Comparison of ENCODE assay signal across 8 cellular contexts in the genomic region with DNA sequence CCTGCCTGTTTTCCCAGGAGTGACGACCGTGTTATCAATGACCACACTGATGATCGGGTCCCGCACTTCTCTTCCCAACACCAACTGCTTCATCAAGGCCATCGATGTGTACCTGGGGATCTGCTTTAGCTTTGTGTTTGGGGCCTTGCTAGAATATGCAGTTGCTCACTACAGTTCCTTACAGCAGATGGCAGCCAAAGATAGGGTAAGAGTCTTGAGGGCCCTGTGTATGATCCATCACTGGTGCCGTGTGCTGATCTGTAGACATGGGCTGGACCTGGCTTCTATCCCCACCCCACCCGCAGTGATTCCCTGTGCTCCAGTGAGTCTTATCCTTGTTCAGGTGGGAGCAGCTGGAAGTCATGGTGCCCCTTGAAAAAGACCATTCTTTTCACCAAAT. TPM values are rescaled to one million over a fixed set of nuclear protein-coding genes. Genes with fewer than 3 reads are reported as not detected.
DNase-seq lines count a peak whose midpoint lies in the region; ATAC-seq and TF ChIP-seq lines count a peak whose summit lies in the region.

No MANE protein-coding gene starts in this region.

- ATAC-seq in GM21447 (IDR thresholded peaks at IDR 0.05; ENCODE audit: unreplicated experiment) (no peak), HG03342 (IDR thresholded peaks at IDR 0.05; ENCODE audit: unreplicated experiment) (no peak)

- no peaks in the 10 kb centered on the region for H3K4me1 Mint-ChIP-seq in progenitor cell of endocrine pancreas (ENCODE audit: low read depth)

- no peaks in the 10 kb centered on the region for H3K9me3 Mint-ChIP-seq in progenitor cell of endocrine pancreas (ENCODE audit: low read depth)

- H3K27ac Mint-ChIP-seq in progenitor cell of endocrine pancreas = no peak overlapping the region

- no peak overlapping the region for H3K4me3 Mint-ChIP-seq in progenitor cell of endocrine pancreas (ENCODE audit: low read depth)

- H3K27me3 Mint-ChIP-seq in progenitor cell of endocrine pancreas = peaks cover 5% of the 10 kb centered on the region

- peak; percentile 73 for TF ChIP-seq CTCF in epithelial cell of proximal tubule (conservative IDR thresholded peaks at IDR 0.05; ENCODE audit: low read depth, low read length)
- TF ChIP-seq CTCF in progenitor cell of endocrine pancreas (IDR thresholded peaks at IDR 0.05; ENCODE audit: unreplicated experiment) = peak; percentile 49

- no peak overlapping the region for H3K4me3 ChIP-seq in epithelial cell of proximal tubule (ENCODE audit: low read depth, low read length)

- H3K36me3 Mint-ChIP-seq in progenitor cell of endocrine pancreas (ENCODE audit: insufficient read depth) = no peaks in the 10 kb centered on the region

- peak; percentile 15 for DNase-seq in NCI-H82 (lab: John Stamatoyannopoulos, UW)
- DNase-seq in NCI-H82 treated with DMSO at 0.1 percent for 48 hours (lab: John Stamatoyannopoulos, UW; ENCODE audit: unreplicated experiment) = no peak
- peak; percentile 14 for DNase-seq in NCI-H446 treated with DMSO at 0.1 percent for 48 hours (lab: John Stamatoyannopoulos, UW)
- peak; percentile 10 for DNase-seq in epithelial cell of proximal tubule (ENCODE audit: low read depth)
- DNase-seq in progenitor cell of endocrine pancreas (ENCODE audit: low spot score, unreplicated experiment) = no peak
- no peak for DNase-seq in cerebellar nuclear complex (lab: John Stamatoyannopoulos, UW)

RNA-seq across cellular contexts. Expression of a gene that starts 26.0 kb away (rescaled TPM):
- total RNA-seq in epithelial cell of proximal tubule (not detected in 2 replicates), progenitor cell of endocrine pancreas (3.1 and 5.1 TPM in 2 replicates)

RNA-seq across cellular contexts. Expression of a gene that starts 52.3 kb away (rescaled TPM):
- total RNA-seq in epithelial cell of proximal tubule (3.3 and 15.0 TPM in 2 replicates), progenitor cell of endocrine pancreas (21.8 and 32.8 TPM in 2 replicates)

Comparison
In these comparisons a context has a peak if more than half of its experiments do, and no peak if none do; other contexts are left out.
1. DNase-seq: peak in NCI-H82 (single experiment), NCI-H446 treated with DMSO at 0.1 percent for 48 hours (single experiment) and epithelial cell of proximal tubule (single experiment); none in NCI-H82 treated with DMSO at 0.1 percent for 48 hours (single experiment), progenitor cell of endocrine pancreas (single experiment) and cerebellar nuclear complex (0 of 2).